Comparison of ENCODE assay signal across 8 cellular contexts in genomic region chr14:75399819-75400678, GRCh38. TPM values are rescaled to one million over a fixed set of nuclear protein-coding genes. Genes with fewer than 3 reads are reported as not detected.
A peak's percentile ranks its signal among the peaks of the same experiment; 100 is the strongest.
DNase-seq lines count a peak whose midpoint lies in the region; ATAC-seq and TF ChIP-seq lines count a peak whose summit lies in the region.

No MANE protein-coding gene starts in this region.

- H3K27ac ChIP-seq in A673 (ENCODE audit: low read depth, low read length, poor library complexity, severe bottlenecking) (peak overlapping the region; percentile 44), RWPE2 (ENCODE audit: poor library complexity, severe bottlenecking) (peak overlapping the region; percentile 7), prostate gland (peak overlapping the region; percentile 10 to 45)

- no peak for TF ChIP-seq POLR2A in prostate gland (IDR thresholded peaks at IDR 0.05)

- H3K27me3 ChIP-seq in A673 (replicated peaks; ENCODE audit: insufficient read depth, low read depth, low read length, poor library complexity) = no peaks in the 10 kb centered on the region
- no peaks in the 10 kb centered on the region for H3K27me3 ChIP-seq in RWPE2 (ENCODE audit: insufficient read depth, poor library complexity, severe bottlenecking)
- H3K27me3 ChIP-seq in prostate gland (replicated peaks; ENCODE audit: insufficient read depth) = no peaks in the 10 kb centered on the region

- H3K9me3 ChIP-seq in A673 (ENCODE audit: low read depth, low read length, poor library complexity, severe bottlenecking) (no peaks in the 10 kb centered on the region), RWPE2 (ENCODE audit: severe bottlenecking) (no peaks in the 10 kb centered on the region), prostate gland (no peaks in the 10 kb centered on the region)

- CTCF ChIA-PET in A673 (lab: Charles Lee) = interaction anchor here (0.6 kb wide), 1 partner anchor 13 kb away, joined by 3 read pairs; no protein-coding TSS in a partner anchor

- DNase-seq in A673 (ENCODE audit: low spot score) = peak; percentile 95
- DNase-seq in HT-29 (ENCODE audit: low spot score) = peak; percentile 29
- peak; percentile 96 for DNase-seq in RWPE2 (ENCODE audit: low spot score)
- DNase-seq in foreskin fibroblast = peak; percentile 52 to 76
- peak; percentile 98 for DNase-seq in prostate gland (ENCODE audit: low spot score)

- BruUV-seq in A673 (replicated peaks; lab: Mats Ljungman, UMichigan) = no TSS peak

- TF ChIP-seq CTCF in A673 (conservative IDR thresholded peaks at IDR 0.05; ENCODE audit: low read depth, low read length) (no peak), RWPE2 (IDR thresholded peaks at IDR 0.05; ENCODE audit: poor library complexity, severe bottlenecking) (no peak), foreskin fibroblast (IDR thresholded peaks at IDR 0.05; ENCODE audit: low read depth, low read length) (no peak), prostate gland (IDR thresholded peaks at IDR 0.05) (no peak)

- H3K4me3 ChIP-seq in A673 (ENCODE audit: low read depth, low read length, poor library complexity, severe bottlenecking) (no peak overlapping the region), RWPE2 (ENCODE audit: severe bottlenecking) (no peak overlapping the region), foreskin fibroblast (ENCODE audit: low read depth in 1 of 2, low read length in 2 of 2) (no peak overlapping the region), prostate gland (no peak overlapping the region)

- peak; percentile 96 for ATAC-seq in RWPE2 (ENCODE audit: low read depth)
- ATAC-seq in GM18517 (IDR thresholded peaks at IDR 0.05; ENCODE audit: unreplicated experiment) = no peak
- no peak for ATAC-seq in GM21717 (IDR thresholded peaks at IDR 0.05; ENCODE audit: unreplicated experiment)
- no peak for ATAC-seq in GM18498 (IDR thresholded peaks at IDR 0.05; ENCODE audit: unreplicated experiment)

- H3K4me1 ChIP-seq in A673 (ENCODE audit: insufficient read depth, low read length, poor library complexity, severe bottlenecking) = peaks cover 20% of the 10 kb centered on the region
- H3K4me1 ChIP-seq in RWPE2 (ENCODE audit: insufficient read depth, poor library complexity, severe bottlenecking) = peaks cover 16% of the 10 kb centered on the region
- H3K4me1 ChIP-seq in prostate gland (replicated peaks) = peaks cover 5% of the 10 kb centered on the region

- H3K36me3 ChIP-seq in A673 (ENCODE audit: insufficient read depth, low read length, poor library complexity, severe bottlenecking) (no peaks in the 10 kb centered on the region), RWPE2 (ENCODE audit: low read depth) (no peaks in the 10 kb centered on the region), prostate gland (no peaks in the 10 kb centered on the region)

- POLR2A ChIA-PET in A673 (lab: Charles Lee; ENCODE audit: low non-redundant PET) = no interaction called here

- intact Hi-C loops in A673 (cut with micrococcal nuclease; ENCODE audit: unreplicated experiment) = no loop called here
- intact Hi-C loops in prostate gland (cut with DNase I) = loop anchor here (2.0 kb wide), 1 partner anchor 27 kb away; no protein-coding TSS in a partner anchor

- 13% methylated on average over 8 of the region's 8 CpGs for WGBS in prostate gland

RNA-seq across cellular contexts. Expression of gene JDP2, which starts 27.8 kb away (rescaled TPM):
- total RNA-seq in A673 (2021) (5.9 and 10.7 TPM in 2 replicates), prostate gland (10 to 100 TPM; 27.1 to 34.0 TPM)
- total RNA-seq in HT-29 (2014; rRNA removed; shearing (Covaris generic)) = 15.5 and 16.0 TPM in 2 replicates

Comparison
In these comparisons a context has a peak if more than half of its experiments do, and no peak if none do; other contexts are left out.
1. DNase-seq: peak in every context shown above with its lines; median percentile 98 in prostate gland; 96 in RWPE2; 95 in A673; 64 in foreskin fibroblast; 29 in HT-29.